Comparison of ENCODE assay signal across 9 cellular contexts in the genomic region with DNA sequence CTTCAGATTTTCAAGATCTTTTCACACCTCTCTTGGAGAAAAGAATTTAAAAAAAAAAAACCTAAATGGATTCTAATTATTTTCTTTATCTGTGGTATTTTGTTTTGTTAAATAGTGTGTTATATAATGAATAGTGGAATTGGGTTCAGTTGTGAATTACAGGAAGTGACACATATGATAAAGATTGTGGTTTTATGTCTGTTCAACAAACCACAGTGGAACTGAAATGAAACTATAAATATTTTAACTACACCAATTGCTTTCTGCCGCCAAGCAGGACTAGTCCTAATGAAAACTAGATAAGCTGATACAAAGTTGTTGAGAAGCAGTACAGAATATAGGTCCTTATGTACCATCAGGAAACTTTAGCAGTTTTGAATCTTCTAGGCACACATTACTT.
DNase-seq lines count a peak whose midpoint lies in the region; ATAC-seq, FAIRE-seq and TF ChIP-seq lines count a peak whose summit lies in the region.
"Had no signal": no experiment of that assay in that cellular context is flagged by ENCODE, and none has a peak within 500 bp of the region (broad histone marks: within the 10 kb centered on the region; RNA-seq: fewer than 3 reads in every experiment).

No MANE protein-coding gene starts in this region.

- no peaks in the 10 kb centered on the region for H3K27me3 Mint-ChIP-seq in stimulated activated naive CD8-positive, alpha-beta T cell treated with anti-CD3 and anti-CD28 coated beads, Interleukin-15, Interleukin-2, amounts not matched to agents 100 ng/mL and 50 ng/mL, for 24 hours

- no peaks in the 10 kb centered on the region for H3K9me3 Mint-ChIP-seq in stimulated activated naive CD8-positive, alpha-beta T cell treated with anti-CD3 and anti-CD28 coated beads, Interleukin-15, Interleukin-2, amounts not matched to agents 100 ng/mL and 50 ng/mL, for 24 hours

- peak; percentile 22 for DNase-seq in HTR-8/SVneo (ENCODE audit: insufficient read length, low spot score)
- peak; percentile 29 for DNase-seq in brain microvascular endothelial cell
- DNase-seq in anterior cingulate cortex (lab: John Stamatoyannopoulos, UW): no peak
- no peak for DNase-seq in Ammon's horn (ENCODE audit: low spot score)
- DNase-seq in activated CD4-positive, alpha-beta T cell treated with anti-CD3 and anti-CD28 coated beads for 1 hour: no peak
- DNase-seq: substantia nigra had no signal

- H3K4me3 ChIP-seq in brain microvascular endothelial cell (ENCODE audit: low read depth, low read length): no peak overlapping the region

- peaks cover 39% of the 10 kb centered on the region for H3K4me1 Mint-ChIP-seq in stimulated activated naive CD8-positive, alpha-beta T cell treated with anti-CD3 and anti-CD28 coated beads, Interleukin-15, Interleukin-2, amounts not matched to agents 100 ng/mL and 50 ng/mL, for 24 hours (ENCODE audit: low read depth)

- H3K36me3 Mint-ChIP-seq in stimulated activated naive CD8-positive, alpha-beta T cell treated with anti-CD3 and anti-CD28 coated beads, Interleukin-15, Interleukin-2, amounts not matched to agents 100 ng/mL and 50 ng/mL, for 24 hours (ENCODE audit: low read depth): no peaks in the 10 kb centered on the region

- no peak overlapping the region for H3K27ac ChIP-seq in brain microvascular endothelial cell

- peak overlapping the region; percentile 37 for H3K4me3 Mint-ChIP-seq in stimulated activated naive CD8-positive, alpha-beta T cell treated with anti-CD3 and anti-CD28 coated beads, Interleukin-15, Interleukin-2, amounts not matched to agents 100 ng/mL and 50 ng/mL, for 24 hours

- peak; percentile 70 for ATAC-seq in GM19372 (IDR thresholded peaks at IDR 0.05; ENCODE audit: low read depth, unreplicated experiment)
- ATAC-seq: Right ventricle myocardium inferior had no signal

- H3K27ac Mint-ChIP-seq in stimulated activated naive CD8-positive, alpha-beta T cell treated with anti-CD3 and anti-CD28 coated beads, Interleukin-15, Interleukin-2, amounts not matched to agents 100 ng/mL and 50 ng/mL, for 24 hours: peak overlapping the region; percentile 36

- no peak for FAIRE-seq in HTR-8/SVneo (lab: Jason Lieb, UNC)

- H3K27me3 ChIP-seq in brain microvascular endothelial cell (replicated peaks): no peaks in the 10 kb centered on the region

- in situ Hi-C loops in brain microvascular endothelial cell (cut with HindIII; ENCODE audit: low pct_ligation_motif_present, low sequenced_read_pairs): no loop called here

- no peak for TF ChIP-seq CTCF in brain microvascular endothelial cell (IDR thresholded peaks at IDR 0.05; ENCODE audit: low read depth, low read length, missing control alignments)

- no peaks in the 10 kb centered on the region for H3K36me3 ChIP-seq in brain microvascular endothelial cell (replicated peaks)

Comparison
In these comparisons a context has a peak if more than half of its experiments do, and no peak if none do; other contexts are left out.
1. DNase-seq: peak in HTR-8/SVneo (single experiment) and brain microvascular endothelial cell (single experiment); none in anterior cingulate cortex (0 of 58), Ammon's horn (single experiment) and activated CD4-positive, alpha-beta T cell treated with anti-CD3 and anti-CD28 coated beads for 1 hour (single experiment).